In genomic region chr22:47102081-47102480, GRCh38 we compare ENCODE assay signal across 17 cellular contexts.
"Had no signal": no experiment of that assay in that cellular context is flagged by ENCODE, and none has a peak within 500 bp of the region (broad histone marks: within the 10 kb centered on the region; RNA-seq: fewer than 3 reads in every experiment).

No MANE protein-coding gene starts in this region.

- H3K9me3 ChIP-seq: ascending aorta, prostate gland, stomach, testis had no signal

- H3K27ac ChIP-seq: ascending aorta, epithelial cell of prostate, prostate gland, stomach, testis had no signal

- DNase-seq: activated CD4-positive, alpha-beta T cell treated with anti-CD3 and anti-CD28 coated beads, Interleukin-2, amount 50 U/mL, for 48 hours; activated CD4-positive, CD25-positive, alpha-beta regulatory T cell treated with anti-CD3 and anti-CD28 coated beads, Interleukin-2, amount 50 U/mL, for 72 hours; activated naive CD4-positive, alpha-beta T cell treated with anti-CD3 and anti-CD28 coated beads, Interleukin-2, amount 10 ng/mL, durations not matched to agents 7 days and 5 days; activated T-cell treated with anti-CD3 and anti-CD28 coated beads, Interleukin-2, amount 50 U/mL, for 1 hour; effector memory CD4-positive, alpha-beta T cell; hippocampal formation; kidney glomerular epithelial cell; left ventricle myocardium superior; natural killer cell; nucleus accumbens; right cardiac atrium; small intestine; stomach; testis had no signal

- H3K4me1 ChIP-seq: ascending aorta, prostate gland had no signal

- H3K4me3 ChIP-seq: ascending aorta, prostate gland, stomach, testis had no signal

- H3K36me3 ChIP-seq: ascending aorta, prostate gland had no signal

- H3K27me3 ChIP-seq: ascending aorta, stomach, testis had no signal
